Comparison of ENCODE assay signal across 1 cellular context in the genomic region with DNA sequence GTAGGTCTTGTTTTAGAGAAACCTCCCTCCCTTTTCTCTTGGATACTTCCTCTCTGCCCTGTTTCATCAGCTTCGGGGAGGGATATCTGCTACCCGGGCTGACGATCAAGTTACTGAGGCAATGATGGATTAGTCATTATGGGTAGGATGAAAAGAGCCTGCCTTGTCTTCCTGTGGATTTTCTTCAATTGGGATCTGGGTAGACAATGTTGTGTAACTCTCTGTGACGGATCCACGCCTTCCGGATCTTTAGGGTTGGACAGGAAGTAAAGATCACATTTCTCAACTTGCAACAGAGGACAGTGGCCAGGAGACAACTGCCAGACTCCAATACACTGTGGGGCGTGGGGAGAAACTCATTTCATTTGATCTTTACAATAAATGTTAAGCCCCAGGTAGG.
A peak's percentile ranks its signal among the peaks of the same experiment; 100 is the strongest.
TF ChIP-seq lines count a peak whose summit lies in the region.

No MANE protein-coding gene starts in this region.

TF ChIP-seq in HepG2, 621 proteins besides CTCF, POLR2A, EP300 and RAD21 (continued from another document and continues in another):
- TF ChIP-seq, protein P1, sequence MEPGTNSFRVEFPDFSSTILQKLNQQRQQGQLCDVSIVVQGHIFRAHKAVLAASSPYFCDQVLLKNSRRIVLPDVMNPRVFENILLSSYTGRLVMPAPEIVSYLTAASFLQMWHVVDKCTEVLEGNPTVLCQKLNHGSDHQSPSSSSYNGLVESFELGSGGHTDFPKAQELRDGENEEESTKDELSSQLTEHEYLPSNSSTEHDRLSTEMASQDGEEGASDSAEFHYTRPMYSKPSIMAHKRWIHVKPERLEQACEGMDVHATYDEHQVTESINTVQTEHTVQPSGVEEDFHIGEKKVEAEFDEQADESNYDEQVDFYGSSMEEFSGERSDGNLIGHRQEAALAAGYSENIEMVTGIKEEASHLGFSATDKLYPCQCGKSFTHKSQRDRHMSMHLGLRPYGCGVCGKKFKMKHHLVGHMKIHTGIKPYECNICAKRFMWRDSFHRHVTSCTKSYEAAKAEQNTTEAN (CRISPR knock-in tag; conservative IDR thresholded peaks at IDR 0.05): no peak
- TF ChIP-seq, protein P2, sequence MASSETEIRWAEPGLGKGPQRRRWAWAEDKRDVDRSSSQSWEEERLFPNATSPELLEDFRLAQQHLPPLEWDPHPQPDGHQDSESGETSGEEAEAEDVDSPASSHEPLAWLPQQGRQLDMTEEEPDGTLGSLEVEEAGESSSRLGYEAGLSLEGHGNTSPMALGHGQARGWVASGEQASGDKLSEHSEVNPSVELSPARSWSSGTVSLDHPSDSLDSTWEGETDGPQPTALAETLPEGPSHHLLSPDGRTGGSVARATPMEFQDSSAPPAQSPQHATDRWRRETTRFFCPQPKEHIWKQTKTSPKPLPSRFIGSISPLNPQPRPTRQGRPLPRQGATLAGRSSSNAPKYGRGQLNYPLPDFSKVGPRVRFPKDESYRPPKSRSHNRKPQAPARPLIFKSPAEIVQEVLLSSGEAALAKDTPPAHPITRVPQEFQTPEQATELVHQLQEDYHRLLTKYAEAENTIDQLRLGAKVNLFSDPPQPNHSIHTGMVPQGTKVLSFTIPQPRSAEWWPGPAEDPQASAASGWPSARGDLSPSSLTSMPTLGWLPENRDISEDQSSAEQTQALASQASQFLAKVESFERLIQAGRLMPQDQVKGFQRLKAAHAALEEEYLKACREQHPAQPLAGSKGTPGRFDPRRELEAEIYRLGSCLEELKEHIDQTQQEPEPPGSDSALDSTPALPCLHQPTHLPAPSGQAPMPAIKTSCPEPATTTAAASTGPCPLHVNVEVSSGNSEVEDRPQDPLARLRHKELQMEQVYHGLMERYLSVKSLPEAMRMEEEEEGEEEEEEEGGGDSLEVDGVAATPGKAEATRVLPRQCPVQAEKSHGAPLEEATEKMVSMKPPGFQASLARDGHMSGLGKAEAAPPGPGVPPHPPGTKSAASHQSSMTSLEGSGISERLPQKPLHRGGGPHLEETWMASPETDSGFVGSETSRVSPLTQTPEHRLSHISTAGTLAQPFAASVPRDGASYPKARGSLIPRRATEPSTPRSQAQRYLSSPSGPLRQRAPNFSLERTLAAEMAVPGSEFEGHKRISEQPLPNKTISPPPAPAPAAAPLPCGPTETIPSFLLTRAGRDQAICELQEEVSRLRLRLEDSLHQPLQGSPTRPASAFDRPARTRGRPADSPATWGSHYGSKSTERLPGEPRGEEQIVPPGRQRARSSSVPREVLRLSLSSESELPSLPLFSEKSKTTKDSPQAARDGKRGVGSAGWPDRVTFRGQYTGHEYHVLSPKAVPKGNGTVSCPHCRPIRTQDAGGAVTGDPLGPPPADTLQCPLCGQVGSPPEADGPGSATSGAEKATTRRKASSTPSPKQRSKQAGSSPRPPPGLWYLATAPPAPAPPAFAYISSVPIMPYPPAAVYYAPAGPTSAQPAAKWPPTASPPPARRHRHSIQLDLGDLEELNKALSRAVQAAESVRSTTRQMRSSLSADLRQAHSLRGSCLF (CRISPR knock-in tag; IDR thresholded peaks at IDR 0.05; ENCODE audit: borderline replicate concordance): no peak
- TF ChIP-seq PRPF4 (IDR thresholded peaks at IDR 0.05; ENCODE audit: low read depth, low read length, poor library complexity, severe bottlenecking) (no peak), ZNF619 (CRISPR knock-in tag; IDR thresholded peaks at IDR 0.05) (no peak), SNAI1 (CRISPR knock-in tag; IDR thresholded peaks at IDR 0.05; ENCODE audit: borderline replicate concordance) (no peak), SIN3B (IDR thresholded peaks at IDR 0.05; ENCODE audit: low read length) (no peak), JARID2 (CRISPR knock-in tag; IDR thresholded peaks at IDR 0.05; ENCODE audit: insufficient replicate concordance) (no peak), ERF (CRISPR knock-in tag; IDR thresholded peaks at IDR 0.05) (0 out of 2 replicates have a peak, but pooled peaks have one; percentile 23), ZNF496 (CRISPR knock-in tag; IDR thresholded peaks at IDR 0.05; ENCODE audit: insufficient replicate concordance) (no peak), U2AF2 (IDR thresholded peaks at IDR 0.05; ENCODE audit: low read depth, low read length) (no peak), SPEN (CRISPR knock-in tag; IDR thresholded peaks at IDR 0.05; ENCODE audit: low read depth) (no peak), AGO1 (IDR thresholded peaks at IDR 0.05; ENCODE audit: low read depth, low read length, poor library complexity, severe bottlenecking) (no peak), ATF1 (CRISPR knock-in tag; IDR thresholded peaks at IDR 0.05) (0 out of 2 replicates have a peak, but pooled peaks have one; percentile 18), ZNF605 (CRISPR knock-in tag; IDR thresholded peaks at IDR 0.05) (no peak), MTF2 (CRISPR knock-in tag; IDR thresholded peaks at IDR 0.05; ENCODE audit: borderline replicate concordance) (no peak), ZMYM2 (CRISPR knock-in tag; IDR thresholded peaks at IDR 0.05) (peak; percentile 63; the same call in 1 of the 2 replicates), ZNF749 (CRISPR knock-in tag; IDR thresholded peaks at IDR 0.05; ENCODE audit: borderline replicate concordance) (no peak), SIX4 (CRISPR knock-in tag; IDR thresholded peaks at IDR 0.05) (peak; percentile 90), ZNF205 (CRISPR knock-in tag; IDR thresholded peaks at IDR 0.05) (no peak; the same call in 1 of the 2 replicates), ELF1 (CRISPR knock-in tag; IDR thresholded peaks at IDR 0.05) (peak; percentile 77), ZNF337 (CRISPR knock-in tag; IDR thresholded peaks at IDR 0.05; ENCODE audit: borderline replicate concordance, low read depth) (no peak), ZBTB20 (CRISPR knock-in tag; IDR thresholded peaks at IDR 0.05; ENCODE audit: borderline replicate concordance, low read depth) (no peak), SRSF1 (optimal IDR thresholded peaks at IDR 0.05; ENCODE audit: low read depth, low read length) (no peak), IRF2 (CRISPR knock-in tag; IDR thresholded peaks at IDR 0.05) (no peak), HNRNPK (IDR thresholded peaks at IDR 0.05; ENCODE audit: low read depth, low read length, poor library complexity, severe bottlenecking) (no peak), SALL1 (CRISPR knock-in tag; IDR thresholded peaks at IDR 0.05) (peak; percentile 55; the same call in 1 of the 2 replicates), ZSCAN21 (CRISPR knock-in tag; IDR thresholded peaks at IDR 0.05; ENCODE audit: borderline replicate concordance) (no peak), EED (CRISPR knock-in tag; IDR thresholded peaks at IDR 0.05) (no peak), SAFB2 (CRISPR knock-in tag; IDR thresholded peaks at IDR 0.05; ENCODE audit: borderline replicate concordance, low read depth) (no peak), ZNF430 (CRISPR knock-in tag; IDR thresholded peaks at IDR 0.05) (no peak)
- TF ChIP-seq, protein P3, sequence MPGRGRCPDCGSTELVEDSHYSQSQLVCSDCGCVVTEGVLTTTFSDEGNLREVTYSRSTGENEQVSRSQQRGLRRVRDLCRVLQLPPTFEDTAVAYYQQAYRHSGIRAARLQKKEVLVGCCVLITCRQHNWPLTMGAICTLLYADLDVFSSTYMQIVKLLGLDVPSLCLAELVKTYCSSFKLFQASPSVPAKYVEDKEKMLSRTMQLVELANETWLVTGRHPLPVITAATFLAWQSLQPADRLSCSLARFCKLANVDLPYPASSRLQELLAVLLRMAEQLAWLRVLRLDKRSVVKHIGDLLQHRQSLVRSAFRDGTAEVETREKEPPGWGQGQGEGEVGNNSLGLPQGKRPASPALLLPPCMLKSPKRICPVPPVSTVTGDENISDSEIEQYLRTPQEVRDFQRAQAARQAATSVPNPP (CRISPR knock-in tag; IDR thresholded peaks at IDR 0.05): no peak
- TF ChIP-seq, protein P4, sequence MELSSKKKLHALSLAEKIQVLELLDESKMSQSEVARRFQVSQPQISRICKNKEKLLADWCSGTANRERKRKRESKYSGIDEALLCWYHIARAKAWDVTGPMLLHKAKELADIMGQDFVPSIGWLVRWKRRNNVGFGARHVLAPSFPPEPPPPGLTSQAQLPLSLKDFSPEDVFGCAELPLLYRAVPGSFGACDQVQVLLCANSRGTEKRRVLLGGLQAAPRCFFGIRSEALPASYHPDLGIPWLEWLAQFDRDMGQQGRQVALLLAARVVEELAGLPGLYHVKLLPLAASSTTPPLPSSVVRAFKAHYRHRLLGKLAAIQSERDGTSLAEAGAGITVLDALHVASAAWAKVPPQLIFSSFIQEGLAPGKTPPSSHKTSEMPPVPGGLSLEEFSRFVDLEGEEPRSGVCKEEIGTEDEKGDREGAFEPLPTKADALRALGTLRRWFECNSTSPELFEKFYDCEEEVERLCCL (CRISPR knock-in tag; IDR thresholded peaks at IDR 0.05; ENCODE audit: borderline replicate concordance): no peak
- TF ChIP-seq, protein P5, sequence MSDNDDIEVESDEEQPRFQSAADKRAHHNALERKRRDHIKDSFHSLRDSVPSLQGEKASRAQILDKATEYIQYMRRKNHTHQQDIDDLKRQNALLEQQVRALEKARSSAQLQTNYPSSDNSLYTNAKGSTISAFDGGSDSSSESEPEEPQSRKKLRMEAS (IDR thresholded peaks at IDR 0.05): no peak
- TF ChIP-seq, protein P6, sequence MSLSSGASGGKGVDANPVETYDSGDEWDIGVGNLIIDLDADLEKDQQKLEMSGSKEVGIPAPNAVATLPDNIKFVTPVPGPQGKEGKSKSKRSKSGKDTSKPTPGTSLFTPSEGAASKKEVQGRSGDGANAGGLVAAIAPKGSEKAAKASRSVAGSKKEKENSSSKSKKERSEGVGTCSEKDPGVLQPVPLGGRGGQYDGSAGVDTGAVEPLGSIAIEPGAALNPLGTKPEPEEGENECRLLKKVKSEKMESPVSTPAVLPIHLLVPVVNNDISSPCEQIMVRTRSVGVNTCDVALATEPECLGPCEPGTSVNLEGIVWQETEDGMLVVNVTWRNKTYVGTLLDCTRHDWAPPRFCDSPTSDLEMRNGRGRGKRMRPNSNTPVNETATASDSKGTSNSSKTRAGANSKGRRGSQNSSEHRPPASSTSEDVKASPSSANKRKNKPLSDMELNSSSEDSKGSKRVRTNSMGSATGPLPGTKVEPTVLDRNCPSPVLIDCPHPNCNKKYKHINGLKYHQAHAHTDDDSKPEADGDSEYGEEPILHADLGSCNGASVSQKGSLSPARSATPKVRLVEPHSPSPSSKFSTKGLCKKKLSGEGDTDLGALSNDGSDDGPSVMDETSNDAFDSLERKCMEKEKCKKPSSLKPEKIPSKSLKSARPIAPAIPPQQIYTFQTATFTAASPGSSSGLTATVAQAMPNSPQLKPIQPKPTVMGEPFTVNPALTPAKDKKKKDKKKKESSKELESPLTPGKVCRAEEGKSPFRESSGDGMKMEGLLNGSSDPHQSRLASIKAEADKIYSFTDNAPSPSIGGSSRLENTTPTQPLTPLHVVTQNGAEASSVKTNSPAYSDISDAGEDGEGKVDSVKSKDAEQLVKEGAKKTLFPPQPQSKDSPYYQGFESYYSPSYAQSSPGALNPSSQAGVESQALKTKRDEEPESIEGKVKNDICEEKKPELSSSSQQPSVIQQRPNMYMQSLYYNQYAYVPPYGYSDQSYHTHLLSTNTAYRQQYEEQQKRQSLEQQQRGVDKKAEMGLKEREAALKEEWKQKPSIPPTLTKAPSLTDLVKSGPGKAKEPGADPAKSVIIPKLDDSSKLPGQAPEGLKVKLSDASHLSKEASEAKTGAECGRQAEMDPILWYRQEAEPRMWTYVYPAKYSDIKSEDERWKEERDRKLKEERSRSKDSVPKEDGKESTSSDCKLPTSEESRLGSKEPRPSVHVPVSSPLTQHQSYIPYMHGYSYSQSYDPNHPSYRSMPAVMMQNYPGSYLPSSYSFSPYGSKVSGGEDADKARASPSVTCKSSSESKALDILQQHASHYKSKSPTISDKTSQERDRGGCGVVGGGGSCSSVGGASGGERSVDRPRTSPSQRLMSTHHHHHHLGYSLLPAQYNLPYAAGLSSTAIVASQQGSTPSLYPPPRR (CRISPR knock-in tag; IDR thresholded peaks at IDR 0.05; ENCODE audit: borderline replicate concordance): no peak
- TF ChIP-seq, protein P7, sequence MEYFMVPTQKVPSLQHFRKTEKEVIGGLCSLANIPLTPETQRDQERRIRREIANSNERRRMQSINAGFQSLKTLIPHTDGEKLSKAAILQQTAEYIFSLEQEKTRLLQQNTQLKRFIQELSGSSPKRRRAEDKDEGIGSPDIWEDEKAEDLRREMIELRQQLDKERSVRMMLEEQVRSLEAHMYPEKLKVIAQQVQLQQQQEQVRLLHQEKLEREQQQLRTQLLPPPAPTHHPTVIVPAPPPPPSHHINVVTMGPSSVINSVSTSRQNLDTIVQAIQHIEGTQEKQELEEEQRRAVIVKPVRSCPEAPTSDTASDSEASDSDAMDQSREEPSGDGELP (IDR thresholded peaks at IDR 0.05; ENCODE audit: borderline replicate concordance, low read depth): no peak
- TF ChIP-seq, protein P8, sequence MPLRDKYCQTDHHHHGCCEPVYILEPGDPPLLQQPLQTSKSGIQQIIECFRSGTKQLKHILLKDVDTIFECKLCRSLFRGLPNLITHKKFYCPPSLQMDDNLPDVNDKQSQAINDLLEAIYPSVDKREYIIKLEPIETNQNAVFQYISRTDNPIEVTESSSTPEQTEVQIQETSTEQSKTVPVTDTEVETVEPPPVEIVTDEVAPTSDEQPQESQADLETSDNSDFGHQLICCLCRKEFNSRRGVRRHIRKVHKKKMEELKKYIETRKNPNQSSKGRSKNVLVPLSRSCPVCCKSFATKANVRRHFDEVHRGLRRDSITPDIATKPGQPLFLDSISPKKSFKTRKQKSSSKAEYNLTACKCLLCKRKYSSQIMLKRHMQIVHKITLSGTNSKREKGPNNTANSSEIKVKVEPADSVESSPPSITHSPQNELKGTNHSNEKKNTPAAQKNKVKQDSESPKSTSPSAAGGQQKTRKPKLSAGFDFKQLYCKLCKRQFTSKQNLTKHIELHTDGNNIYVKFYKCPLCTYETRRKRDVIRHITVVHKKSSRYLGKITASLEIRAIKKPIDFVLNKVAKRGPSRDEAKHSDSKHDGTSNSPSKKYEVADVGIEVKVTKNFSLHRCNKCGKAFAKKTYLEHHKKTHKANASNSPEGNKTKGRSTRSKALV (CRISPR knock-in tag; IDR thresholded peaks at IDR 0.05): no peak
- TF ChIP-seq, protein P9, sequence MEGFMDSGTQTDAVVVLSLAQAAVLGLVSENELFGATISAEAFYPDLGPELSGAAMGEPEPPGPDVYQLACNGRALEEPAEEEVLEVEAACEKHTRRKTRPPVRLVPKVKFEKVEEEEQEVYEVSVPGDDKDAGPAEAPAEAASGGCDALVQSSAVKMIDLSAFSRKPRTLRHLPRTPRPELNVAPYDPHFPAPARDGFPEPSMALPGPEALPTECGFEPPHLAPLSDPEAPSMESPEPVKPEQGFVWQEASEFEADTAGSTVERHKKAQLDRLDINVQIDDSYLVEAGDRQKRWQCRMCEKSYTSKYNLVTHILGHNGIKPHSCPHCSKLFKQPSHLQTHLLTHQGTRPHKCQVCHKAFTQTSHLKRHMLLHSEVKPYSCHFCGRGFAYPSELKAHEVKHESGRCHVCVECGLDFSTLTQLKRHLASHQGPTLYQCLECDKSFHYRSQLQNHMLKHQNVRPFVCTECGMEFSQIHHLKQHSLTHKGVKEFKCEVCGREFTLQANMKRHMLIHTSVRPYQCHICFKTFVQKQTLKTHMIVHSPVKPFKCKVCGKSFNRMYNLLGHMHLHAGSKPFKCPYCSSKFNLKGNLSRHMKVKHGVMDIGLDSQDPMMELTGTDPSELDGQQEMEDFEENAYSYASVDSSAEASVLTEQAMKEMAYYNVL (CRISPR knock-in tag; IDR thresholded peaks at IDR 0.05; ENCODE audit: borderline replicate concordance): no peak
